ENCODE assay signal across 1 cellular context in genomic region chr14:22865424-22866215, GRCh38.
A peak's percentile ranks its signal among the peaks of the same experiment; 100 is the strongest.
TF ChIP-seq lines count a peak whose summit lies in the region.

No MANE protein-coding gene starts in this region.

TF ChIP-seq in H1, 55 proteins besides CTCF, POLR2A, EP300 and RAD21:
- TF ChIP-seq BRCA1 (IDR thresholded peaks at IDR 0.05; ENCODE audit: low read depth, low read length) (no peak), HDAC2 (IDR thresholded peaks at IDR 0.05; ENCODE audit: borderline replicate concordance in 1 of 2, low read depth in 2 of 2, low read length in 2 of 2) (0 out of 4 replicates have a peak, but pooled peaks of 1 of the 2 experiments have one; percentile 41)
